ENCODE assay signal across 9 cellular contexts in genomic region chr10:3886191-3886590, GRCh38.
DNase-seq lines count a peak whose midpoint lies in the region; ATAC-seq and TF ChIP-seq lines count a peak whose summit lies in the region.
"Had no signal": no experiment of that assay in that cellular context is flagged by ENCODE, and none has a peak within 500 bp of the region (broad histone marks: within the 10 kb centered on the region; RNA-seq: fewer than 3 reads in every experiment).

No MANE protein-coding gene starts in this region.

- CTCF ChIA-PET in activated CD4-positive, alpha-beta T cell treated with anti-CD3 and anti-CD28 coated beads for 36 hours (lab: Charles Lee): no interaction called here

- H3K4me1 Mint-ChIP-seq in activated CD4-positive, alpha-beta T cell treated with anti-CD3 and anti-CD28 coated beads for 36 hours: peaks cover 25% of the 10 kb centered on the region
- H3K4me1 Mint-ChIP-seq in type B pancreatic cell (ENCODE audit: unreplicated experiment): peaks cover 42% of the 10 kb centered on the region

- H3K9me3 Mint-ChIP-seq in activated CD4-positive, alpha-beta T cell treated with anti-CD3 and anti-CD28 coated beads for 36 hours (ENCODE audit: low read depth): peaks cover 2% of the 10 kb centered on the region
- peaks cover 9% of the 10 kb centered on the region for H3K9me3 Mint-ChIP-seq in type B pancreatic cell

- peaks cover 3% of the 10 kb centered on the region for H3K27me3 Mint-ChIP-seq in activated CD4-positive, alpha-beta T cell treated with anti-CD3 and anti-CD28 coated beads for 36 hours
- H3K27me3 Mint-ChIP-seq in type B pancreatic cell: no peaks in the 10 kb centered on the region

- H3K4me3 ChIP-seq in epithelial cell of proximal tubule (ENCODE audit: low read depth, low read length) (peak overlapping the region; percentile 34), mucosa of rectum (ENCODE audit: low read length in 2 of 2) (no peak overlapping the region)

- peak overlapping the region; percentile 46 to 56 for H3K27ac ChIP-seq in mucosa of rectum (ENCODE audit: low read depth in 2 of 2, low read length in 2 of 2)

- DNase-seq in activated CD4-positive, alpha-beta T cell treated with anti-CD3 and anti-CD28 coated beads for 36 hours: no peak
- DNase-seq in activated CD4-positive, alpha-beta T cell treated with anti-CD3 and anti-CD28 coated beads, Interleukin-2, amount 50 U/mL, for 4 hours: no peak
- DNase-seq in epithelial cell of proximal tubule (ENCODE audit: low read depth) (no peak), type B pancreatic cell (ENCODE audit: extremely low spot score, unreplicated experiment) (no peak)
- DNase-seq in stimulated activated CD4-positive, alpha-beta T cell treated with anti-CD3 and anti-CD28 coated beads, Interleukin-4, amount 100 ng/mL, for 4 hours: no peak
- DNase-seq: NCI-H446 treated with DMSO at 0.1 percent for 48 hours had no signal

- POLR2A ChIA-PET in activated CD4-positive, alpha-beta T cell treated with anti-CD3 and anti-CD28 coated beads for 36 hours (lab: Charles Lee): interaction anchor here (1.0 kb wide), 1 partner anchor 10 kb away, joined by 4 read pairs; no protein-coding TSS in a partner anchor

- H3K4me3 Mint-ChIP-seq in activated CD4-positive, alpha-beta T cell treated with anti-CD3 and anti-CD28 coated beads for 36 hours: no peak overlapping the region
- peak overlapping the region; percentile 79 for H3K4me3 Mint-ChIP-seq in type B pancreatic cell

- H3K36me3 ChIP-seq in mucosa of rectum (ENCODE audit: control insufficient read depth in 2 of 2, insufficient read depth in 2 of 2, low read length in 2 of 2): no peaks in the 10 kb centered on the region

- ATAC-seq in activated CD4-positive, alpha-beta T cell treated with anti-CD3 and anti-CD28 coated beads for 36 hours: no peak
- no peak for ATAC-seq in GM21515 (IDR thresholded peaks at IDR 0.05; ENCODE audit: unreplicated experiment)
- no peak for ATAC-seq in HG03159 (IDR thresholded peaks at IDR 0.05; ENCODE audit: unreplicated experiment)

- TF ChIP-seq CTCF in epithelial cell of proximal tubule (conservative IDR thresholded peaks at IDR 0.05; ENCODE audit: low read depth, low read length) (no peak), type B pancreatic cell (conservative IDR thresholded peaks at IDR 0.05) (no peak)

- H3K9me3 ChIP-seq in mucosa of rectum (ENCODE audit: control insufficient read depth in 2 of 2, low read length in 2 of 2): no peaks in the 10 kb centered on the region

- no peaks in the 10 kb centered on the region for H3K27me3 ChIP-seq in mucosa of rectum (ENCODE audit: control insufficient read depth in 2 of 2, insufficient read depth in 2 of 2, low read length in 2 of 2)

- H3K9ac ChIP-seq in mucosa of rectum (ENCODE audit: low read depth in 1 of 2, low read length in 2 of 2): peak overlapping the region in 1 of 2 donors; percentile 23

- intact Hi-C loops in activated CD4-positive, alpha-beta T cell treated with anti-CD3 and anti-CD28 coated beads for 36 hours (cut with DNase I, micrococcal nuclease): no loop called here

- peaks cover 1% of the 10 kb centered on the region for H3K36me3 Mint-ChIP-seq in activated CD4-positive, alpha-beta T cell treated with anti-CD3 and anti-CD28 coated beads for 36 hours (ENCODE audit: low read depth)
- H3K36me3 Mint-ChIP-seq in type B pancreatic cell: peaks cover 4% of the 10 kb centered on the region

- H3K27ac Mint-ChIP-seq in activated CD4-positive, alpha-beta T cell treated with anti-CD3 and anti-CD28 coated beads for 36 hours: peak overlapping the region; percentile 65
- peak overlapping the region; percentile 99 for H3K27ac Mint-ChIP-seq in type B pancreatic cell

- peaks cover 3 to 16% of the 10 kb centered on the region in 2 donors for H3K4me1 ChIP-seq in mucosa of rectum (ENCODE audit: control insufficient read depth in 2 of 2, insufficient read depth in 2 of 2, low read length in 2 of 2)
